7 cellular contexts compared by ENCODE assay signal in genomic region chr3:155009217-155009616, GRCh38.
"Had no signal": no experiment of that assay in that cellular context is flagged by ENCODE, and none has a peak within 500 bp of the region (broad histone marks: within the 10 kb centered on the region; RNA-seq: fewer than 3 reads in every experiment).

No MANE protein-coding gene starts in this region.

- ATAC-seq: GM23338 had no signal

- H3K4me3 ChIP-seq: GM23338 had no signal

- DNase-seq: H9, HCEC 1CT, KG1 had no signal

- H3K4me2 ChIP-seq: GM23338 had no signal

- H2AFZ ChIP-seq: GM23338 had no signal

- FAIRE-seq: H1, H54 had no signal

- H3K27ac ChIP-seq: HL-60 had no signal
